ENCODE assay signal across 20 cellular contexts in the genomic region with DNA sequence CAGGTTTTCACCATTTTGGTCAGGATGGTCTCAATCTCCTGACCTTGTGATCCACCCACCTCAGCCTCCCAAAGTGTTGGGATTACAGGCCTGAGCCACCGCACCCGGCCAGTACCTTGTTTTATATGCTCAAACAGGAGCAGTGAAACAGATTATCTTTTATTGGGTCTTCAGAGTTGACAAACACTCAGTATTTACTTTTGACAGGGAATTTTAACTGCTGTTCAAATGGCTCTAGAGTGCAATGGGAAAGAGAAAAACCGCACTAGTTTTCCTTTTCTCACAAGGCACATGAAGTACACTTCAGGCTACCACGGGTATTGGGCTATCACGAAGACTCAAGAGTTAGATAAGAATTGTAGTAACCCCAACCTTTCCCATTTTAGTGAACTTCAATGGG.
"Had no signal": no experiment of that assay in that cellular context is flagged by ENCODE, and none has a peak within 500 bp of the region (broad histone marks: within the 10 kb centered on the region; RNA-seq: fewer than 3 reads in every experiment).

No MANE protein-coding gene starts in this region.

- H3K9me3 ChIP-seq: SK-N-SH had no signal

- DNase-seq: IMR-90, Karpas-422, KG1, MM.1S, NCI-H1092 treated with DMSO at 0.1 percent for 48 hours, NCI-H1436, NCI-H187, NCI-H2029, NCI-H2081 treated with DMSO at 0.1 percent for 48 hours, NCI-H2171, NCI-H226, NCI-H446, NCI-H510A, NCI-H524 treated with DMSO at 0.1 percent for 48 hours, NCI-H69, NCI-H774, SHP77, SK-N-SH had no signal

- ATAC-seq: Panc1 had no signal

- H3K27ac ChIP-seq: RWPE1 had no signal

- H3K4me2 ChIP-seq: SK-N-SH had no signal

- H3K9ac ChIP-seq: SK-N-SH had no signal
